Comparison of ENCODE assay signal across 20 cellular contexts in genomic region chr5:152259702-152260101, GRCh38.
DNase-seq lines count a peak whose midpoint lies in the region; ATAC-seq and TF ChIP-seq lines count a peak whose summit lies in the region.
"Had no signal": no experiment of that assay in that cellular context is flagged by ENCODE, and none has a peak within 500 bp of the region (broad histone marks: within the 10 kb centered on the region; RNA-seq: fewer than 3 reads in every experiment).

No MANE protein-coding gene starts in this region.

- no peak overlapping the region for H3K4me3 ChIP-seq in gastrocnemius medialis
- H3K4me3 ChIP-seq: GM23248, SJSA1 had no signal

- H3K4me3 Mint-ChIP-seq in endothelial cell (ENCODE audit: unreplicated experiment): no peak overlapping the region
- H3K4me3 Mint-ChIP-seq: CD14-positive monocyte had no signal

- no peak overlapping the region for H3K27ac Mint-ChIP-seq in endothelial cell (ENCODE audit: unreplicated experiment)
- H3K27ac Mint-ChIP-seq: CD14-positive monocyte had no signal

- no peaks in the 10 kb centered on the region for H3K4me1 ChIP-seq in gastrocnemius medialis
- H3K4me1 ChIP-seq: Caco-2, SJSA1 had no signal

- H3K9me3 Mint-ChIP-seq in endothelial cell (ENCODE audit: unreplicated experiment): no peaks in the 10 kb centered on the region

- H3K27ac ChIP-seq in gastrocnemius medialis: no peak overlapping the region
- H3K27ac ChIP-seq: GM23248, SJSA1 had no signal

- no peaks in the 10 kb centered on the region for H3K36me3 ChIP-seq in gastrocnemius medialis
- H3K36me3 ChIP-seq: SJSA1 had no signal

- no peaks in the 10 kb centered on the region for H3K9me3 ChIP-seq in gastrocnemius medialis
- H3K9me3 ChIP-seq: Caco-2, SJSA1 had no signal

- in situ Hi-C loops in gastrocnemius medialis (cut with MboI; ENCODE audit: low sequenced_read_pairs in 4 of 4): no loop called here

- H3K4me1 Mint-ChIP-seq in endothelial cell (ENCODE audit: unreplicated experiment): peaks cover 8% of the 10 kb centered on the region
- H3K4me1 Mint-ChIP-seq: CD14-positive monocyte had no signal

- DNase-seq in A172 (ENCODE audit: low spot score): peak; percentile 11
- DNase-seq in HT1080 (ENCODE audit: low read depth): peak; percentile 7
- DNase-seq in left cardiac atrium: peak; percentile 26
- DNase-seq in gastrocnemius medialis: peak in 1 of 2 donors; percentile 23
- DNase-seq in endothelial cell (ENCODE audit: low spot score): no peak
- DNase-seq: Caco-2, GM23248, HCEC 1CT, KG1, NCI-H1436, NCI-H2029 treated with DMSO at 0.1 percent for 48 hours, NCI-H2171 treated with DMSO at 0.1 percent for 48 hours, NCI-H748 treated with DMSO at 0.1 percent for 48 hours, OCI-M1, RPMI8226 had no signal

- TF ChIP-seq POLR2A in gastrocnemius medialis (IDR thresholded peaks at IDR 0.05): no peak

- intact Hi-C loops in left cardiac atrium (cut with DNase I): no loop called here
- intact Hi-C loops in gastrocnemius medialis (cut with DNase I; ENCODE audit: low total_unique reads): no loop called here

- no peak for TF ChIP-seq CTCF in gastrocnemius medialis (IDR thresholded peaks at IDR 0.05 in 4 of 5, conservative IDR thresholded peaks at IDR 0.05 in 1 of 5)
- no peak for TF ChIP-seq CTCF in endothelial cell (IDR thresholded peaks at IDR 0.05; ENCODE audit: unreplicated experiment)

- peaks cover 2% of the 10 kb centered on the region for H3K27me3 Mint-ChIP-seq in endothelial cell (ENCODE audit: unreplicated experiment)

- H3K27me3 ChIP-seq in gastrocnemius medialis: no peaks in the 10 kb centered on the region
- H3K27me3 ChIP-seq: SJSA1 had no signal

- no peaks in the 10 kb centered on the region for H3K36me3 Mint-ChIP-seq in endothelial cell (ENCODE audit: low read depth, unreplicated experiment)
- H3K36me3 Mint-ChIP-seq: CD14-positive monocyte had no signal

- ATAC-seq in left cardiac atrium (peak; percentile 63 to 94), gastrocnemius medialis (peak; percentile 79 to 91), HG03108 (IDR thresholded peaks at IDR 0.05; ENCODE audit: unreplicated experiment) (no peak), HG03196 (IDR thresholded peaks at IDR 0.05; ENCODE audit: unreplicated experiment) (no peak), GM18519 (IDR thresholded peaks at IDR 0.05; ENCODE audit: low FRiP score, unreplicated experiment) (no peak)

Comparison
In these comparisons a context has a peak if more than half of its experiments do, and no peak if none do; other contexts are left out.
1. ATAC-seq: peak in left cardiac atrium (2 of 2) and gastrocnemius medialis (2 of 2); none in HG03108 (single experiment), HG03196 (single experiment) and GM18519 (single experiment).